Comparison of ENCODE assay signal across 8 cellular contexts in the genomic region with DNA sequence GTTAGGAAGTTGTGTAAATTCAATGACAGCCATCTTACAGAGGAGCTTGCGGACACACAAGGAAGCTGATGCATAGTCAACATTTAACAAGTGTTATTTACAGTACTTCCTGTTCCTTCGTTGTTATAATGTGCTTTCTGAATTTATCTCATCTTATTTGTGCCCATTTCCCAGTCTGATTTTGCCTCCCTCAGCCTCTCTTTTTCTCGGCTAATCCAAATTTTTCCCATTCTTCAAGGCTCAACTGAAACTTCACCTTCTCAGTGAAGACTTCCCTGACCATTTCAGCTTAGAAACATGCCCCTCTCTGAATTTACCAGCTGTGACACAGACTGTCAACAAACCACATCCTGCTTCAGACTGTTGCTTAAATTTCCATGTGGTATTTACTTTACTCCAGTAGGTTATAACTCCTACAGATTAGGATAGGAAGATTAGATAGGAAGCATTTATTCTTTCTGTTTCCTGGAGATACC. TPM values are rescaled to one million over a fixed set of nuclear protein-coding genes. Genes with fewer than 3 reads are reported as not detected.
DNase-seq lines count a peak whose midpoint lies in the region; ATAC-seq, FAIRE-seq and TF ChIP-seq lines count a peak whose summit lies in the region.

No MANE protein-coding gene starts in this region.

- H4K20me1 ChIP-seq in SU-DHL-6 (ENCODE audit: low read depth, low read length) = no peaks in the 10 kb centered on the region

- peak overlapping the region; percentile 50 for H3K4me3 Mint-ChIP-seq in CD4-positive, alpha-beta T cell

- H3K4me3 ChIP-seq in SU-DHL-6 (ENCODE audit: insufficient read depth, low read length, poor library complexity, severe bottlenecking) = no peak overlapping the region
- no peak overlapping the region for H3K4me3 ChIP-seq in fibroblast of villous mesenchyme (ENCODE audit: low read depth, low read length)
- peak overlapping the region in 1 of 4 donors; percentile 2 for H3K4me3 ChIP-seq in transverse colon

- no peaks in the 10 kb centered on the region for H3F3A ChIP-seq in SU-DHL-6 (ENCODE audit: insufficient read depth)

- CTCF ChIA-PET in CD4-positive, alpha-beta T cell (lab: Charles Lee) = interaction anchor here (1.5 kb wide), 1 partner anchor 157 kb away, joined by 6 read pairs; no protein-coding TSS in a partner anchor

- H3K4me1 ChIP-seq in transverse colon = peaks cover 0 to 13% (median 0%) of the 10 kb centered on the region in 4 donors

- H3K27ac Mint-ChIP-seq in CD4-positive, alpha-beta T cell = peak overlapping the region; percentile 38

- intact Hi-C loops in CD4-positive, alpha-beta T cell (cut with DNase I, micrococcal nuclease) = no loop called here
- intact Hi-C loops in transverse colon (cut with DNase I; ENCODE audit: low total_unique reads) = no loop called here

- no peaks in the 10 kb centered on the region for H3K79me2 ChIP-seq in SU-DHL-6 (ENCODE audit: insufficient read depth, low read length)

- no peaks in the 10 kb centered on the region for H3K9me3 ChIP-seq in CD4-positive, alpha-beta T cell (ENCODE audit: control insufficient read depth, low read length)
- H3K9me3 ChIP-seq in SU-DHL-6 (ENCODE audit: insufficient read depth, low read length) = no peaks in the 10 kb centered on the region
- H3K9me3 ChIP-seq in transverse colon = no peaks in the 10 kb centered on the region

- no peaks in the 10 kb centered on the region for H3K27me3 Mint-ChIP-seq in CD4-positive, alpha-beta T cell

- H3K27me3 ChIP-seq in CD4-positive, alpha-beta T cell (ENCODE audit: control insufficient read depth, insufficient read depth, low read length) = no peaks in the 10 kb centered on the region
- H3K27me3 ChIP-seq in SU-DHL-6 (ENCODE audit: low read length) = no peaks in the 10 kb centered on the region
- no peaks in the 10 kb centered on the region for H3K27me3 ChIP-seq in transverse colon

- H3K4me2 ChIP-seq in SU-DHL-6 (ENCODE audit: low read depth, low read length, poor library complexity, severe bottlenecking) = peak overlapping the region; percentile 48

- TF ChIP-seq POLR2A in transverse colon (IDR thresholded peaks at IDR 0.05) = peak; percentile 25

- H3K9me2 ChIP-seq in SU-DHL-6 (replicated peaks; ENCODE audit: insufficient read depth, low read length) = no peaks in the 10 kb centered on the region

- H2AFZ ChIP-seq in SU-DHL-6 (ENCODE audit: low read depth, low read length, severe bottlenecking) = peak overlapping the region; percentile 27

- H3K36me3 ChIP-seq in SU-DHL-6 (ENCODE audit: low read length) (no peaks in the 10 kb centered on the region), transverse colon (no peaks in the 10 kb centered on the region)

- FAIRE-seq in HTR-8/SVneo (lab: Jason Lieb, UNC) (peak; percentile 85), D721Med (lab: Jason Lieb, UNC) (no peak)

- no peak for ATAC-seq in CD4-positive, alpha-beta T cell (ENCODE audit: poor library complexity)
- peak; percentile 71 for ATAC-seq in GM21367 (IDR thresholded peaks at IDR 0.05; ENCODE audit: unreplicated experiment)

- POLR2A ChIA-PET in CD4-positive, alpha-beta T cell (lab: Charles Lee) = no interaction called here

- H3K9ac ChIP-seq in SU-DHL-6 (ENCODE audit: low read length) = no peak overlapping the region

- DNase-seq in CD4-positive, alpha-beta T cell = no peak
- DNase-seq in HTR-8/SVneo (ENCODE audit: insufficient read length, low spot score) (peak; percentile 53), fibroblast of villous mesenchyme (ENCODE audit: low read depth) (peak; percentile 87), transverse colon (no peak), D721Med (ENCODE audit: insufficient read length, low spot score) (no peak)
- no peak for DNase-seq in activated naive CD4-positive, alpha-beta T cell treated with anti-CD3 and anti-CD28 coated beads, Interleukin-2, amount 50 U/mL, for 16 hours

- H3K4me1 Mint-ChIP-seq in CD4-positive, alpha-beta T cell (ENCODE audit: low read depth) = peaks cover 11% of the 10 kb centered on the region

- H3K36me3 Mint-ChIP-seq in CD4-positive, alpha-beta T cell (ENCODE audit: low read depth) = no peaks in the 10 kb centered on the region

- H3K27ac ChIP-seq in CD4-positive, alpha-beta T cell (ENCODE audit: low read depth, low read length) = no peak overlapping the region
- H3K27ac ChIP-seq in SU-DHL-6 (ENCODE audit: low read depth, low read length) = no peak overlapping the region
- peak overlapping the region; percentile 11 to 68 (median 36) for H3K27ac ChIP-seq in transverse colon

- no peaks in the 10 kb centered on the region for H3K9me3 Mint-ChIP-seq in CD4-positive, alpha-beta T cell

- no peak for TF ChIP-seq EP300 in transverse colon (IDR thresholded peaks at IDR 0.05; ENCODE audit: low read depth)

- in situ Hi-C loops in transverse colon (cut with MboI; ENCODE audit: low pct_ligation_motif_present in 1 of 4, low pct_unique_long_range_greater_than_20kb in 1 of 4, low sequenced_read_pairs in 3 of 4) = loop anchor here in 3 of 4 donors (5.0 to 10.0 kb wide), 4 partner anchors 153 to 323 kb away; partner anchors contain the start of gene HPS3 (in 1 of the 3)

- no peak for TF ChIP-seq CTCF in CD4-positive, alpha-beta T cell (IDR thresholded peaks at IDR 0.05)
- TF ChIP-seq CTCF in SU-DHL-6 (IDR thresholded peaks at IDR 0.05; ENCODE audit: insufficient read depth, low read length, poor library complexity, severe bottlenecking) (no peak), fibroblast of villous mesenchyme (IDR thresholded peaks at IDR 0.05; ENCODE audit: insufficient read depth, low read depth, low read length) (no peak), transverse colon (IDR thresholded peaks at IDR 0.05) (peak in 1 of 5 experiments; percentile 9), D721Med (IDR thresholded peaks at IDR 0.05; ENCODE audit: insufficient read depth, missing control alignments) (no peak)

- WGBS in transverse colon (ENCODE audit: low coverage in 1 of 2), 2 donors = 28 to 35% methylated on average over 3 of the region's 3 CpGs

RNA-seq across cellular contexts. Expression of gene CP, which starts 55.7 kb away (rescaled TPM):
- total RNA-seq in CD4-positive, alpha-beta T cell = not detected
- under 0.01 TPM in 1 of 2 replicates, not detected in the other for total RNA-seq in fibroblast of villous mesenchyme
- total RNA-seq in transverse colon = 10 to 100 TPM in 1 of 4 donors, 1 to 10 TPM in 1, under 1 TPM in 1, not detected in 1; 0.80 to 19.5 (median 7.0) TPM

RNA-seq across cellular contexts. Expression of gene TM4SF18, which starts 56.1 kb away (rescaled TPM):
- total RNA-seq in CD4-positive, alpha-beta T cell = not detected
- total RNA-seq in fibroblast of villous mesenchyme = 0.32 TPM in 1 of 2 replicates, not detected in the other
- total RNA-seq in transverse colon = 1 to 10 TPM in 1 of 4 donors, under 1 TPM in 2, not detected in 1; 0.80 to 1.4 (median 0.82) TPM

Comparison
In these comparisons a context has a peak if more than half of its experiments do, and no peak if none do; other contexts are left out.
1. DNase-seq: peak in HTR-8/SVneo (single experiment) and fibroblast of villous mesenchyme (single experiment); none in CD4-positive, alpha-beta T cell (0 of 10), transverse colon (single experiment), activated naive CD4-positive, alpha-beta T cell treated with anti-CD3 and anti-CD28 coated beads, Interleukin-2, amount 50 U/mL, for 16 hours (single experiment) and D721Med (single experiment).
2. H3K27ac ChIP-seq: peak in transverse colon (4 of 4); none in CD4-positive, alpha-beta T cell (single experiment) and SU-DHL-6 (single experiment).